In genomic region chr5:140549237-140550144, GRCh38 we compare ENCODE assay signal across 8 cellular contexts. TPM values are rescaled to one million over a fixed set of nuclear protein-coding genes. Genes with fewer than 3 reads are reported as not detected.
DNase-seq lines count a peak whose midpoint lies in the region; TF ChIP-seq lines count a peak whose summit lies in the region.

No MANE protein-coding gene starts in this region.

- H3K27me3 Mint-ChIP-seq in HFFc6 (ENCODE audit: insufficient read depth), result peaks cover 16% of the 10 kb centered on the region
- H3K27me3 Mint-ChIP-seq in activated T-helper 1 cell treated with anti-CD3 and anti-CD28 coated beads, Interleukin-12 subunit alpha, Interleukin-12 subunit beta, Interleukin-2, Interleukin-4 antibody, amounts not matched to agents 30 ng/mL and 10 ng/mL and 1 ng/mL, durations not matched to agents 14 hours and 24 hours and 36 hours (ENCODE audit: insufficient read depth), result no peaks in the 10 kb centered on the region

- peak overlapping the region; percentile 10; the same call in 1 of the 2 replicates for H3K4me3 Mint-ChIP-seq in HFFc6
- H3K4me3 Mint-ChIP-seq in activated T-helper 1 cell treated with anti-CD3 and anti-CD28 coated beads, Interleukin-12 subunit alpha, Interleukin-12 subunit beta, Interleukin-2, Interleukin-4 antibody, amounts not matched to agents 30 ng/mL and 10 ng/mL and 1 ng/mL, durations not matched to agents 14 hours and 24 hours and 36 hours, result peak overlapping the region; percentile 51

- no peaks in the 10 kb centered on the region for H3K27me3 ChIP-seq in ACC112 (ENCODE audit: insufficient read depth, low read length)
- H3K27me3 ChIP-seq in right atrium auricular region, result no peaks in the 10 kb centered on the region

- peaks cover 61% of the 10 kb centered on the region for H3K4me1 Mint-ChIP-seq in HFFc6 (ENCODE audit: low read depth)
- peaks cover 66% of the 10 kb centered on the region for H3K4me1 Mint-ChIP-seq in activated T-helper 1 cell treated with anti-CD3 and anti-CD28 coated beads, Interleukin-12 subunit alpha, Interleukin-12 subunit beta, Interleukin-2, Interleukin-4 antibody, amounts not matched to agents 30 ng/mL and 10 ng/mL and 1 ng/mL, durations not matched to agents 14 hours and 24 hours and 36 hours (ENCODE audit: low read depth)

- H3K9me3 Mint-ChIP-seq in HFFc6, result no peaks in the 10 kb centered on the region
- H3K9me3 Mint-ChIP-seq in activated T-helper 1 cell treated with anti-CD3 and anti-CD28 coated beads, Interleukin-12 subunit alpha, Interleukin-12 subunit beta, Interleukin-2, Interleukin-4 antibody, amounts not matched to agents 30 ng/mL and 10 ng/mL and 1 ng/mL, durations not matched to agents 14 hours and 24 hours and 36 hours, result no peaks in the 10 kb centered on the region

- H3K27ac ChIP-seq in ACC112 (ENCODE audit: low read depth, low read length) (peak overlapping the region; percentile 82; the same call in 1 of the 2 replicates), right atrium auricular region (peak overlapping the region; percentile 96)

- H2AFZ ChIP-seq in ACC112 (ENCODE audit: low read length, unreplicated experiment), result no peak overlapping the region

- peaks cover 23% of the 10 kb centered on the region for H3K79me2 ChIP-seq in ACC112 (ENCODE audit: control insufficient read depth, insufficient read depth, low read length, unreplicated experiment)

- in situ Hi-C loops in ACHN (cut with HindIII; ENCODE audit: low pct_ligation_motif_present, low pct_unique_long_range_greater_than_20kb, low sequenced_read_pairs), result no loop called here

- TF ChIP-seq CTCF in HFFc6 (IDR thresholded peaks at IDR 0.05) (no peak), right atrium auricular region (IDR thresholded peaks at IDR 0.05) (no peak)

- no peak overlapping the region for H3K4me3 ChIP-seq in ACC112 (ENCODE audit: low read depth, low read length)
- no peak overlapping the region for H3K4me3 ChIP-seq in right atrium auricular region

- H3K4me1 ChIP-seq in ACC112 (ENCODE audit: control insufficient read depth, insufficient read depth, low read length, unreplicated experiment) (peaks cover 44% of the 10 kb centered on the region), right atrium auricular region (peaks cover 0 to 46% of the 10 kb centered on the region in 2 donors)

- intact Hi-C loops in activated T-helper 1 cell treated with anti-CD3 and anti-CD28 coated beads, Interleukin-12 subunit alpha, Interleukin-12 subunit beta, Interleukin-2, Interleukin-4 antibody, amounts not matched to agents 30 ng/mL and 10 ng/mL and 1 ng/mL, durations not matched to agents 14 hours and 24 hours and 36 hours (cut with micrococcal nuclease), result loop anchor here (5.0 to 10.0 kb wide), 2 partner anchors 295 to 1808 kb away; no protein-coding TSS in a partner anchor

- H3K36me3 ChIP-seq in ACC112 (ENCODE audit: insufficient read depth, low read length) (peaks cover 4% of the 10 kb centered on the region; the same call in 1 of the 2 replicates), right atrium auricular region (peaks cover 42% of the 10 kb centered on the region)

- H3K27ac Mint-ChIP-seq in HFFc6, result peak overlapping the region; percentile 80
- H3K27ac Mint-ChIP-seq in activated T-helper 1 cell treated with anti-CD3 and anti-CD28 coated beads, Interleukin-12 subunit alpha, Interleukin-12 subunit beta, Interleukin-2, Interleukin-4 antibody, amounts not matched to agents 30 ng/mL and 10 ng/mL and 1 ng/mL, durations not matched to agents 14 hours and 24 hours and 36 hours, result peak overlapping the region; percentile 79

- peaks cover 44% of the 10 kb centered on the region for H3K36me3 Mint-ChIP-seq in HFFc6 (ENCODE audit: low read depth)
- H3K36me3 Mint-ChIP-seq in activated T-helper 1 cell treated with anti-CD3 and anti-CD28 coated beads, Interleukin-12 subunit alpha, Interleukin-12 subunit beta, Interleukin-2, Interleukin-4 antibody, amounts not matched to agents 30 ng/mL and 10 ng/mL and 1 ng/mL, durations not matched to agents 14 hours and 24 hours and 36 hours (ENCODE audit: low read depth), result peaks cover 40% of the 10 kb centered on the region

- no peaks in the 10 kb centered on the region for H3K9me3 ChIP-seq in right atrium auricular region

- DNase-seq in HFFc6 (no peak), right atrium auricular region (ENCODE audit: low spot score) (peak; percentile 81), NCI-H2171 treated with DMSO at 0.1 percent for 48 hours (lab: John Stamatoyannopoulos, UW) (no peak), ACHN (no peak), NCI-H510A (lab: John Stamatoyannopoulos, UW) (no peak)
- DNase-seq in activated T-helper 1 cell treated with anti-CD3 and anti-CD28 coated beads, Interleukin-12 subunit alpha, Interleukin-12 subunit beta, Interleukin-2, Interleukin-4 antibody, amounts not matched to agents 30 ng/mL and 10 ng/mL and 1 ng/mL, durations not matched to agents 14 hours and 24 hours and 36 hours (ENCODE audit: low spot score), result no peak
- DNase-seq in stimulated activated CD8-positive, alpha-beta memory T cell treated with anti-CD3 and anti-CD28 coated beads, Interleukin-4, amount 100 ng/mL, for 48 hours, result peak; percentile 19

RNA-seq across cellular contexts. Expression of gene EIF4EBP3, which starts 2.0 kb away (rescaled TPM):
- 1 to 10 TPM; 1.8 to 4.0 (median 2.9) TPM for total RNA-seq in HFFc6 (2021; fragmentation: NEBNext Ultra II Directional; extraction: Animal tissue kit (Norgen Biotek cat#: 25700))
- 12.7 and 16.1 TPM in 2 replicates for total RNA-seq in activated T-helper 1 cell treated with anti-CD3 and anti-CD28 coated beads, Interleukin-12 subunit alpha, Interleukin-12 subunit beta, Interleukin-2, Interleukin-4 antibody, amounts not matched to agents 30 ng/mL and 10 ng/mL and 1 ng/mL, durations not matched to agents 14 hours and 24 hours and 36 hours
- total RNA-seq in right atrium auricular region, result 10 to 100 TPM; 12.8 to 16.8 TPM

RNA-seq across cellular contexts. Expression of gene SRA1, which starts 7.8 kb away (rescaled TPM):
- total RNA-seq in HFFc6 (2021; fragmentation: NEBNext Ultra II Directional; extraction: Animal tissue kit (Norgen Biotek cat#: 25700)), result 10 to 100 TPM; 50.0 to 62.3 (median 59.4) TPM
- 55.6 and 59.2 TPM in 2 replicates for total RNA-seq in activated T-helper 1 cell treated with anti-CD3 and anti-CD28 coated beads, Interleukin-12 subunit alpha, Interleukin-12 subunit beta, Interleukin-2, Interleukin-4 antibody, amounts not matched to agents 30 ng/mL and 10 ng/mL and 1 ng/mL, durations not matched to agents 14 hours and 24 hours and 36 hours
- total RNA-seq in right atrium auricular region, result 10 to 100 TPM; 24.6 to 27.9 TPM

RNA-seq across cellular contexts. Expression of gene APBB3, which starts 14.9 kb away (rescaled TPM):
- 10 to 100 TPM; 11.0 to 13.0 (median 11.7) TPM for total RNA-seq in HFFc6 (2021; fragmentation: NEBNext Ultra II Directional; extraction: Animal tissue kit (Norgen Biotek cat#: 25700))
- total RNA-seq in activated T-helper 1 cell treated with anti-CD3 and anti-CD28 coated beads, Interleukin-12 subunit alpha, Interleukin-12 subunit beta, Interleukin-2, Interleukin-4 antibody, amounts not matched to agents 30 ng/mL and 10 ng/mL and 1 ng/mL, durations not matched to agents 14 hours and 24 hours and 36 hours, result 17.2 and 21.2 TPM in 2 replicates
- total RNA-seq in right atrium auricular region, result 1 to 10 TPM; 7.4 to 8.3 TPM

RNA-seq across cellular contexts. Expression of gene SLC35A4, which starts 15.1 kb away (rescaled TPM):
- total RNA-seq in HFFc6 (2021; fragmentation: NEBNext Ultra II Directional; extraction: Animal tissue kit (Norgen Biotek cat#: 25700)), result 10 to 100 TPM; 64.1 to 72.8 (median 71.2) TPM
- 94.3 and 107 TPM in 2 replicates for total RNA-seq in activated T-helper 1 cell treated with anti-CD3 and anti-CD28 coated beads, Interleukin-12 subunit alpha, Interleukin-12 subunit beta, Interleukin-2, Interleukin-4 antibody, amounts not matched to agents 30 ng/mL and 10 ng/mL and 1 ng/mL, durations not matched to agents 14 hours and 24 hours and 36 hours
- total RNA-seq in right atrium auricular region, result 10 to 100 TPM; 47.4 to 63.9 TPM

Comparison
In these comparisons a context has a peak if more than half of its experiments do, and no peak if none do; other contexts are left out.
1. DNase-seq: peak in right atrium auricular region (single experiment) and stimulated activated CD8-positive, alpha-beta memory T cell treated with anti-CD3 and anti-CD28 coated beads, Interleukin-4, amount 100 ng/mL, for 48 hours (single experiment); none in HFFc6 (single experiment), activated T-helper 1 cell treated with anti-CD3 and anti-CD28 coated beads, Interleukin-12 subunit alpha, Interleukin-12 subunit beta, Interleukin-2, Interleukin-4 antibody, amounts not matched to agents 30 ng/mL and 10 ng/mL and 1 ng/mL, durations not matched to agents 14 hours and 24 hours and 36 hours (single experiment), NCI-H2171 treated with DMSO at 0.1 percent for 48 hours (single experiment), ACHN (single experiment) and NCI-H510A (single experiment).